1 cellular context compared by ENCODE assay signal in the genomic region with DNA sequence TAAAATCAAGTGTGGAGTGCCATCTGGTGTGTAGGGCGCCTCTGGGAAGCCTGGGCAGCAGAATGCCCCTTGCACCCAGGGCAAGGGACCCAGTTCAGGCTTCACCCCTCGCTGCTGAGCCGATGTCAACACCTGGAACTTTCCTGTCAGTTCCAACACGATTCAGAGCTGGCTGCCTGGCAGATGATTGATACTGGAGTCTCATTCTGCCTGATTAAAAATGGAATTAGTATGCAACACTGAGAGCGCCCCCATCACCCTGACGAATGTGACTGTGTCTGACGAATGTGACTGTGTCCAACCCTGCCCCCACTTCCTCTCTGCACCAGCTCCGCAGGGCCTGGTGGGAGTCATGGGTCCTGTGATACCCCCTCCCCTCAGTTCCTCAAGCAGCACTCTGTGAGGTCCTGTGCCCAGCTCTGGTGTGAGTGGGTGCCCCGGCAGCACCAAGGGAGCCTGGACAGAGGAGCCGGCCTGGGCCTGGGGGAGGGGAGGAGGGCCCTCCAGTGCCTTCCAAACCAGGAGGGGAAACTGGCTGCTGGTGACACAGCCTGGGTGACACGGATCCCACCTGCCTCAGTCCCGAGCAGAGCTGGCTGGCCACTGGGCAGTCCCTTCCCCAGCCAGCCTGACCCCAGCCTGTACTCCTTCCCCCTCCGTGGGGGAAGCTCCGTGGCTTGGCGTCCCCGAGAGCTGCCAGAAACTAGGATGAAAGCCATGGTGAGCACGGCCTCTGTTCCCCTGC.
TF ChIP-seq lines count a peak whose summit lies in the region.

No MANE protein-coding gene starts in this region.

TF ChIP-seq in HepG2, 621 proteins besides CTCF, POLR2A, EP300 and RAD21:
- TF ChIP-seq FOXA3 (CRISPR knock-in tag; IDR thresholded peaks at IDR 0.05), result no peak
- TF ChIP-seq REXO4 (CRISPR knock-in tag; IDR thresholded peaks at IDR 0.05; ENCODE audit: borderline replicate concordance), result 0 out of 2 replicates have a peak, but pooled peaks have one; percentile 17
